Comparison of ENCODE assay signal across 1 cellular context in the genomic region with DNA sequence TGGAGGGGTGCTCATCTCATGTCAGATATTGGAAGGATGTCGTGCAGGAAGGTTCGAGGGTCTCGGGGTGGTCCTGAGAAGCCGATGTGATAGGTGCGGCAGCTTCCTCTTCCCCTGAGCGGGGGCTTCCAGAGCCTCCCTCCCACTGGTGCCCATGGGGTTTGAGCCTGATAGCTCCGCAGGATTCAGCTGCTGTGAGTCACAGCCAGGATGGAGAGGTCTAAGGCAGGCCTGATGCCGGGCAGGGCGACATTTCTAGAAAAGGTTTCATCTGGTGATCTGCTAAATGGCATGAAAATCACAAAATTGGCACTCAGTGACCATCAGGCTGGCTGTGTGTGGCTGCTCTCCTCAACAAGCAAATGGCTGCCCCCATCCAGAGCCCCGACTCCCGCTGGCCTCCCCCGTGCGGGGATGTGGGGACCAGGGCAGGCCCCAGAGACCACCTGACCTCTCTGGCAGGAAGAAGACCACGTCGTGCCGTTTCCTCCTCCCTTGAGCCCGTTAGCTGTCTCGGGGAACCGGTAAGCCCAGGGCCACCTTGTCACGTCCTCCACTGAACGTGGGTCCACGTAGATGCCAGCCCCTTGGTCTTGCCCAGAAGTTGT.
TF ChIP-seq lines count a peak whose summit lies in the region.

No MANE protein-coding gene starts in this region.

TF ChIP-seq in WTC11, 78 proteins besides CTCF, POLR2A, EP300 and RAD21 (continued from another document):
- TF ChIP-seq, protein P1, sequence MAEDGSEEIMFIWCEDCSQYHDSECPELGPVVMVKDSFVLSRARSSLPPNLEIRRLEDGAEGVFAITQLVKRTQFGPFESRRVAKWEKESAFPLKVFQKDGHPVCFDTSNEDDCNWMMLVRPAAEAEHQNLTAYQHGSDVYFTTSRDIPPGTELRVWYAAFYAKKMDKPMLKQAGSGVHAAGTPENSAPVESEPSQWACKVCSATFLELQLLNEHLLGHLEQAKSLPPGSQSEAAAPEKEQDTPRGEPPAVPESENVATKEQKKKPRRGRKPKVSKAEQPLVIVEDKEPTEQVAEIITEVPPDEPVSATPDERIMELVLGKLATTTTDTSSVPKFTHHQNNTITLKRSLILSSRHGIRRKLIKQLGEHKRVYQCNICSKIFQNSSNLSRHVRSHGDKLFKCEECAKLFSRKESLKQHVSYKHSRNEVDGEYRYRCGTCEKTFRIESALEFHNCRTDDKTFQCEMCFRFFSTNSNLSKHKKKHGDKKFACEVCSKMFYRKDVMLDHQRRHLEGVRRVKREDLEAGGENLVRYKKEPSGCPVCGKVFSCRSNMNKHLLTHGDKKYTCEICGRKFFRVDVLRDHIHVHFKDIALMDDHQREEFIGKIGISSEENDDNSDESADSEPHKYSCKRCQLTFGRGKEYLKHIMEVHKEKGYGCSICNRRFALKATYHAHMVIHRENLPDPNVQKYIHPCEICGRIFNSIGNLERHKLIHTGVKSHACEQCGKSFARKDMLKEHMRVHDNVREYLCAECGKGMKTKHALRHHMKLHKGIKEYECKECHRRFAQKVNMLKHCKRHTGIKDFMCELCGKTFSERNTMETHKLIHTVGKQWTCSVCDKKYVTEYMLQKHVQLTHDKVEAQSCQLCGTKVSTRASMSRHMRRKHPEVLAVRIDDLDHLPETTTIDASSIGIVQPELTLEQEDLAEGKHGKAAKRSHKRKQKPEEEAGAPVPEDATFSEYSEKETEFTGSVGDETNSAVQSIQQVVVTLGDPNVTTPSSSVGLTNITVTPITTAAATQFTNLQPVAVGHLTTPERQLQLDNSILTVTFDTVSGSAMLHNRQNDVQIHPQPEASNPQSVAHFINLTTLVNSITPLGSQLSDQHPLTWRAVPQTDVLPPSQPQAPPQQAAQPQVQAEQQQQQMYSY (CRISPR knock-in tag; IDR thresholded peaks at IDR 0.05): no peak
- no peak for TF ChIP-seq SOX15 (CRISPR knock-in tag; IDR thresholded peaks at IDR 0.05)
- TF ChIP-seq, protein P2, sequence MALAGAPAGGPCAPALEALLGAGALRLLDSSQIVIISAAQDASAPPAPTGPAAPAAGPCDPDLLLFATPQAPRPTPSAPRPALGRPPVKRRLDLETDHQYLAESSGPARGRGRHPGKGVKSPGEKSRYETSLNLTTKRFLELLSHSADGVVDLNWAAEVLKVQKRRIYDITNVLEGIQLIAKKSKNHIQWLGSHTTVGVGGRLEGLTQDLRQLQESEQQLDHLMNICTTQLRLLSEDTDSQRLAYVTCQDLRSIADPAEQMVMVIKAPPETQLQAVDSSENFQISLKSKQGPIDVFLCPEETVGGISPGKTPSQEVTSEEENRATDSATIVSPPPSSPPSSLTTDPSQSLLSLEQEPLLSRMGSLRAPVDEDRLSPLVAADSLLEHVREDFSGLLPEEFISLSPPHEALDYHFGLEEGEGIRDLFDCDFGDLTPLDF (CRISPR knock-in tag; IDR thresholded peaks at IDR 0.05): no peak
- TF ChIP-seq, protein P3, sequence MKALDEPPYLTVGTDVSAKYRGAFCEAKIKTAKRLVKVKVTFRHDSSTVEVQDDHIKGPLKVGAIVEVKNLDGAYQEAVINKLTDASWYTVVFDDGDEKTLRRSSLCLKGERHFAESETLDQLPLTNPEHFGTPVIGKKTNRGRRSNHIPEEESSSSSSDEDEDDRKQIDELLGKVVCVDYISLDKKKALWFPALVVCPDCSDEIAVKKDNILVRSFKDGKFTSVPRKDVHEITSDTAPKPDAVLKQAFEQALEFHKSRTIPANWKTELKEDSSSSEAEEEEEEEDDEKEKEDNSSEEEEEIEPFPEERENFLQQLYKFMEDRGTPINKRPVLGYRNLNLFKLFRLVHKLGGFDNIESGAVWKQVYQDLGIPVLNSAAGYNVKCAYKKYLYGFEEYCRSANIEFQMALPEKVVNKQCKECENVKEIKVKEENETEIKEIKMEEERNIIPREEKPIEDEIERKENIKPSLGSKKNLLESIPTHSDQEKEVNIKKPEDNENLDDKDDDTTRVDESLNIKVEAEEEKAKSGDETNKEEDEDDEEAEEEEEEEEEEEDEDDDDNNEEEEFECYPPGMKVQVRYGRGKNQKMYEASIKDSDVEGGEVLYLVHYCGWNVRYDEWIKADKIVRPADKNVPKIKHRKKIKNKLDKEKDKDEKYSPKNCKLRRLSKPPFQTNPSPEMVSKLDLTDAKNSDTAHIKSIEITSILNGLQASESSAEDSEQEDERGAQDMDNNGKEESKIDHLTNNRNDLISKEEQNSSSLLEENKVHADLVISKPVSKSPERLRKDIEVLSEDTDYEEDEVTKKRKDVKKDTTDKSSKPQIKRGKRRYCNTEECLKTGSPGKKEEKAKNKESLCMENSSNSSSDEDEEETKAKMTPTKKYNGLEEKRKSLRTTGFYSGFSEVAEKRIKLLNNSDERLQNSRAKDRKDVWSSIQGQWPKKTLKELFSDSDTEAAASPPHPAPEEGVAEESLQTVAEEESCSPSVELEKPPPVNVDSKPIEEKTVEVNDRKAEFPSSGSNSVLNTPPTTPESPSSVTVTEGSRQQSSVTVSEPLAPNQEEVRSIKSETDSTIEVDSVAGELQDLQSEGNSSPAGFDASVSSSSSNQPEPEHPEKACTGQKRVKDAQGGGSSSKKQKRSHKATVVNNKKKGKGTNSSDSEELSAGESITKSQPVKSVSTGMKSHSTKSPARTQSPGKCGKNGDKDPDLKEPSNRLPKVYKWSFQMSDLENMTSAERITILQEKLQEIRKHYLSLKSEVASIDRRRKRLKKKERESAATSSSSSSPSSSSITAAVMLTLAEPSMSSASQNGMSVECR (CRISPR knock-in tag; IDR thresholded peaks at IDR 0.05; ENCODE audit: borderline replicate concordance): no peak
- TF ChIP-seq, protein P4, sequence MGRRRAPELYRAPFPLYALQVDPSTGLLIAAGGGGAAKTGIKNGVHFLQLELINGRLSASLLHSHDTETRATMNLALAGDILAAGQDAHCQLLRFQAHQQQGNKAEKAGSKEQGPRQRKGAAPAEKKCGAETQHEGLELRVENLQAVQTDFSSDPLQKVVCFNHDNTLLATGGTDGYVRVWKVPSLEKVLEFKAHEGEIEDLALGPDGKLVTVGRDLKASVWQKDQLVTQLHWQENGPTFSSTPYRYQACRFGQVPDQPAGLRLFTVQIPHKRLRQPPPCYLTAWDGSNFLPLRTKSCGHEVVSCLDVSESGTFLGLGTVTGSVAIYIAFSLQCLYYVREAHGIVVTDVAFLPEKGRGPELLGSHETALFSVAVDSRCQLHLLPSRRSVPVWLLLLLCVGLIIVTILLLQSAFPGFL (CRISPR knock-in tag; IDR thresholded peaks at IDR 0.05; ENCODE audit: borderline replicate concordance): no peak
- TF ChIP-seq TEAD1 (CRISPR knock-in tag; IDR thresholded peaks at IDR 0.05): no peak
- TF ChIP-seq, protein P5, sequence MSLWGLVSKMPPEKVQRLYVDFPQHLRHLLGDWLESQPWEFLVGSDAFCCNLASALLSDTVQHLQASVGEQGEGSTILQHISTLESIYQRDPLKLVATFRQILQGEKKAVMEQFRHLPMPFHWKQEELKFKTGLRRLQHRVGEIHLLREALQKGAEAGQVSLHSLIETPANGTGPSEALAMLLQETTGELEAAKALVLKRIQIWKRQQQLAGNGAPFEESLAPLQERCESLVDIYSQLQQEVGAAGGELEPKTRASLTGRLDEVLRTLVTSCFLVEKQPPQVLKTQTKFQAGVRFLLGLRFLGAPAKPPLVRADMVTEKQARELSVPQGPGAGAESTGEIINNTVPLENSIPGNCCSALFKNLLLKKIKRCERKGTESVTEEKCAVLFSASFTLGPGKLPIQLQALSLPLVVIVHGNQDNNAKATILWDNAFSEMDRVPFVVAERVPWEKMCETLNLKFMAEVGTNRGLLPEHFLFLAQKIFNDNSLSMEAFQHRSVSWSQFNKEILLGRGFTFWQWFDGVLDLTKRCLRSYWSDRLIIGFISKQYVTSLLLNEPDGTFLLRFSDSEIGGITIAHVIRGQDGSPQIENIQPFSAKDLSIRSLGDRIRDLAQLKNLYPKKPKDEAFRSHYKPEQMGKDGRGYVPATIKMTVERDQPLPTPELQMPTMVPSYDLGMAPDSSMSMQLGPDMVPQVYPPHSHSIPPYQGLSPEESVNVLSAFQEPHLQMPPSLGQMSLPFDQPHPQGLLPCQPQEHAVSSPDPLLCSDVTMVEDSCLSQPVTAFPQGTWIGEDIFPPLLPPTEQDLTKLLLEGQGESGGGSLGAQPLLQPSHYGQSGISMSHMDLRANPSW (CRISPR knock-in tag; conservative IDR thresholded peaks at IDR 0.05; ENCODE audit: low read depth): no peak
- TF ChIP-seq, protein P6, sequence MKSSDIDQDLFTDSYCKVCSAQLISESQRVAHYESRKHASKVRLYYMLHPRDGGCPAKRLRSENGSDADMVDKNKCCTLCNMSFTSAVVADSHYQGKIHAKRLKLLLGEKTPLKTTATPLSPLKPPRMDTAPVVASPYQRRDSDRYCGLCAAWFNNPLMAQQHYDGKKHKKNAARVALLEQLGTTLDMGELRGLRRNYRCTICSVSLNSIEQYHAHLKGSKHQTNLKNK (CRISPR knock-in tag; IDR thresholded peaks at IDR 0.05): no peak
- no peak for TF ChIP-seq ESRRA (CRISPR knock-in tag; IDR thresholded peaks at IDR 0.05; ENCODE audit: borderline replicate concordance)
- TF ChIP-seq ZNF138 (CRISPR knock-in tag; conservative IDR thresholded peaks at IDR 0.05): no peak
- TF ChIP-seq RORB (CRISPR knock-in tag; IDR thresholded peaks at IDR 0.05): no peak
- TF ChIP-seq NR1H2 (CRISPR knock-in tag; IDR thresholded peaks at IDR 0.05): no peak
- TF ChIP-seq, protein P7, sequence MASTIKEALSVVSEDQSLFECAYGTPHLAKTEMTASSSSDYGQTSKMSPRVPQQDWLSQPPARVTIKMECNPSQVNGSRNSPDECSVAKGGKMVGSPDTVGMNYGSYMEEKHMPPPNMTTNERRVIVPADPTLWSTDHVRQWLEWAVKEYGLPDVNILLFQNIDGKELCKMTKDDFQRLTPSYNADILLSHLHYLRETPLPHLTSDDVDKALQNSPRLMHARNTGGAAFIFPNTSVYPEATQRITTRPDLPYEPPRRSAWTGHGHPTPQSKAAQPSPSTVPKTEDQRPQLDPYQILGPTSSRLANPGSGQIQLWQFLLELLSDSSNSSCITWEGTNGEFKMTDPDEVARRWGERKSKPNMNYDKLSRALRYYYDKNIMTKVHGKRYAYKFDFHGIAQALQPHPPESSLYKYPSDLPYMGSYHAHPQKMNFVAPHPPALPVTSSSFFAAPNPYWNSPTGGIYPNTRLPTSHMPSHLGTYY (CRISPR knock-in tag; IDR thresholded peaks at IDR 0.05): no peak
